ENCODE assay signal across 1 cellular context in the genomic region with DNA sequence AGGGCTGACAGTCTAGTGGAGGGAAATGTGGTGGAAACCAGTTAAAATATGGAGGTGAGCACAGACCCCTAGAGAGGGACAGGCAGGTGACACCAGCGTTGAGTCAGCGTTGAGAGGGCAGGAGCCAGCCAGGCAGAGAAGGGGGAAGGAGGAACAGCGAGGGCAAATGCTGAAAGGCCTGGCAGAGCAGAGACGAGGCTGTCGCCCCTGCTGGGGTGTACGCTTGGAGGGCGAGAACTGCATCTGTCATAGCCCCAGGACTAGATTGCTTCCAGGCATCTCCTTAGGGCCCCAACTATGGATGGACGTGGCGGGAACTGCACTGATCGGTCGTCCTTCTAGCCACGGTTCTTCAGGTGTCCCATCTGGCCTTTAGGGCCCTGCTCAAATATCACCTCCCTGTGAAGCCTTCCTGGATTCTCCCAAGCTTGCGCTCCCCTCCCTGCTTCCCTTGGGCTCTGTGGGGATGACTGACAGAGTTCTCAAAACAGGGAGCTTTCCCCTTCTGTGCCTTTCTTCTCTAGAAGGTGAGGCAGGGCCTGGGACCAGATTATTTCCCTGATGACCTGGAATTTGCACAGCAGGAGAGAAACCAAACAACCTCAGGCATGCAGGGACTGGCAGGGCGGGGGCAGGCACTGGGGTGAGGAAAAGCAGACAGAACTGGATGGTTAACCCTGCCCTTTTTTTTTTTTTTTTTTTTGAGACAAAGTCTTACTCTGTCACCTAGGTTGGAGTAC.
TF ChIP-seq lines count a peak whose summit lies in the region.

No MANE protein-coding gene starts in this region.

TF ChIP-seq in GM12891, 5 proteins besides CTCF, POLR2A, EP300 and RAD21:
- TF ChIP-seq POU2F2 (IDR thresholded peaks at IDR 0.05; ENCODE audit: low read depth, low read length) (no peak), PAX5 (IDR thresholded peaks at IDR 0.05; ENCODE audit: insufficient read depth, low read length, severe bottlenecking) (no peak), SPI1 (IDR thresholded peaks at IDR 0.05; ENCODE audit: low read depth, low read length) (no peak), POLR2AphosphoS5 (IDR thresholded peaks at IDR 0.05; ENCODE audit: low read depth, low read length) (no peak), TAF1 (IDR thresholded peaks at IDR 0.05; ENCODE audit: low read depth, low read length) (no peak)
